ENCODE assay signal across 1 cellular context in the genomic region with DNA sequence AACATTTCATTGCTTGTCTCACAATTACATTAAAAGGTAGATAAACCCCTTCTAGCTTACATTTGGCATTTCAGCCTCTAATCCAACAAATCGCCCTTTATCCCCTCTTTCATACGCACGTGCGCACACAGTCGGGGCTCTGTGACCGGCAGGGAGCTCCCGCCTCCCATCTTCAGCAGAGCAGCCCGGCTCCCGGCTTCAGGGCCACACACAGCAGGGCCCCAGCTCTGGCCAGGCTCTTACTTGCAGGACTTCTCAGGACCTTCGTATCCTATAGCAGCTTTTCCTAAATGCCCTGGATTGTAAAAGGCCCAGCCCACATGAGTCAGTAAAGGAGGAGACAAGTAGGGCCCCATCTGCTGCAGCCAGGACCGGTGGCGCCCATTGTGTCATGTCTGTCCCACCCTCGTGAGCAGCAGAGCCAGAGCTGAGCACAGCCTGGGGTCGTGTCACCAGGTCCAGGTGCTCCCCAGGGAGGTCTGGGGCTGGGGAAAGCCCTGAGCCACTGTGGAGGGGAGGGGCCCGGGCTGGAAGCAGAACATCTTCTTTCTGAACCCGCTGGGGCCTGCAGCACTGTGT.
TF ChIP-seq lines count a peak whose summit lies in the region.

No MANE protein-coding gene starts in this region.

TF ChIP-seq in GM23338, 12 proteins besides CTCF, POLR2A, EP300 and RAD21 (continued from another document):
- TF ChIP-seq, protein P1, sequence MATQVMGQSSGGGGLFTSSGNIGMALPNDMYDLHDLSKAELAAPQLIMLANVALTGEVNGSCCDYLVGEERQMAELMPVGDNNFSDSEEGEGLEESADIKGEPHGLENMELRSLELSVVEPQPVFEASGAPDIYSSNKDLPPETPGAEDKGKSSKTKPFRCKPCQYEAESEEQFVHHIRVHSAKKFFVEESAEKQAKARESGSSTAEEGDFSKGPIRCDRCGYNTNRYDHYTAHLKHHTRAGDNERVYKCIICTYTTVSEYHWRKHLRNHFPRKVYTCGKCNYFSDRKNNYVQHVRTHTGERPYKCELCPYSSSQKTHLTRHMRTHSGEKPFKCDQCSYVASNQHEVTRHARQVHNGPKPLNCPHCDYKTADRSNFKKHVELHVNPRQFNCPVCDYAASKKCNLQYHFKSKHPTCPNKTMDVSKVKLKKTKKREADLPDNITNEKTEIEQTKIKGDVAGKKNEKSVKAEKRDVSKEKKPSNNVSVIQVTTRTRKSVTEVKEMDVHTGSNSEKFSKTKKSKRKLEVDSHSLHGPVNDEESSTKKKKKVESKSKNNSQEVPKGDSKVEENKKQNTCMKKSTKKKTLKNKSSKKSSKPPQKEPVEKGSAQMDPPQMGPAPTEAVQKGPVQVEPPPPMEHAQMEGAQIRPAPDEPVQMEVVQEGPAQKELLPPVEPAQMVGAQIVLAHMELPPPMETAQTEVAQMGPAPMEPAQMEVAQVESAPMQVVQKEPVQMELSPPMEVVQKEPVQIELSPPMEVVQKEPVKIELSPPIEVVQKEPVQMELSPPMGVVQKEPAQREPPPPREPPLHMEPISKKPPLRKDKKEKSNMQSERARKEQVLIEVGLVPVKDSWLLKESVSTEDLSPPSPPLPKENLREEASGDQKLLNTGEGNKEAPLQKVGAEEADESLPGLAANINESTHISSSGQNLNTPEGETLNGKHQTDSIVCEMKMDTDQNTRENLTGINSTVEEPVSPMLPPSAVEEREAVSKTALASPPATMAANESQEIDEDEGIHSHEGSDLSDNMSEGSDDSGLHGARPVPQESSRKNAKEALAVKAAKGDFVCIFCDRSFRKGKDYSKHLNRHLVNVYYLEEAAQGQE (IDR thresholded peaks at IDR 0.05; ENCODE audit: unreplicated experiment): no peak
- TF ChIP-seq ZNF114 (CRISPR knock-in tag; IDR thresholded peaks at IDR 0.05): no peak
- TF ChIP-seq EZH2 (IDR thresholded peaks at IDR 0.05; ENCODE audit: low read depth, unreplicated experiment): no peak
